ENCODE assay signal across 19 cellular contexts in genomic region chr7:1893025-1893424, GRCh38.
A peak's percentile ranks its signal among the peaks of the same experiment; 100 is the strongest.
DNase-seq lines count a peak whose midpoint lies in the region; ATAC-seq, FAIRE-seq and TF ChIP-seq lines count a peak whose summit lies in the region.
"Had no signal": no experiment of that assay in that cellular context is flagged by ENCODE, and none has a peak within 500 bp of the region (broad histone marks: within the 10 kb centered on the region; RNA-seq: fewer than 3 reads in every experiment).

No MANE protein-coding gene starts in this region.

- peaks cover 3% of the 10 kb centered on the region for H3K36me3 Mint-ChIP-seq in T-helper 17 cell (ENCODE audit: low read depth)

- peaks cover 91% of the 10 kb centered on the region for H3K36me3 ChIP-seq in BLaER1
- H3K36me3 ChIP-seq in kidney (ENCODE audit: control insufficient read depth in 1 of 2, insufficient read depth in 2 of 2, low read length in 2 of 2), result peaks cover 7% of the 10 kb centered on the region in 2 donors

- no peak for ATAC-seq in T-helper 17 cell
- no peak for ATAC-seq in HG03432 (IDR thresholded peaks at IDR 0.05; ENCODE audit: unreplicated experiment)

- peak overlapping the region; percentile 39 for H3K4me3 Mint-ChIP-seq in T-helper 17 cell

- no peaks in the 10 kb centered on the region for H3K27me3 Mint-ChIP-seq in T-helper 17 cell

- H3K9ac ChIP-seq in BLaER1, result 0 out of 2 replicates have a peak overlapping the region, but pooled peaks have one; percentile 15
- no peak overlapping the region for H3K9ac ChIP-seq in kidney (ENCODE audit: low read length in 2 of 2)
- H3K9ac ChIP-seq: SK-N-SH had no signal

- H3K4me2 ChIP-seq in BLaER1, result no peak overlapping the region
- H3K4me2 ChIP-seq: SK-N-SH had no signal

- no peak overlapping the region for H3K27ac ChIP-seq in BLaER1
- H3K27ac ChIP-seq in kidney (ENCODE audit: low read depth in 2 of 2, low read length in 2 of 2), result no peak overlapping the region
- H3K27ac ChIP-seq in substantia nigra (ENCODE audit: low read depth, low read length, poor library complexity, severe bottlenecking), result no peak overlapping the region
- H3K27ac ChIP-seq: C4-2B had no signal

- peaks cover 9% of the 10 kb centered on the region; the same call in 1 of the 2 replicates for H3K9me3 ChIP-seq in BLaER1
- H3K9me3 ChIP-seq in T-helper 17 cell (ENCODE audit: control insufficient read depth, low read length, poor library complexity, severe bottlenecking), result no peaks in the 10 kb centered on the region
- H3K9me3 ChIP-seq in kidney (ENCODE audit: control insufficient read depth in 1 of 2, low read length in 2 of 2), result no peaks in the 10 kb centered on the region
- H3K9me3 ChIP-seq: SK-N-SH had no signal

- H3K27me3 ChIP-seq in BLaER1, result no peaks in the 10 kb centered on the region

- no peak for TF ChIP-seq CTCF in kidney (IDR thresholded peaks at IDR 0.05; ENCODE audit: borderline replicate concordance, extremely low read depth, insufficient read depth)

- intact Hi-C loops in kidney (cut with DNase I), result no loop called here

- H3K4me3 ChIP-seq in BLaER1 (no peak overlapping the region), kidney (ENCODE audit: low read length in 2 of 2) (no peak overlapping the region)

- peak; percentile 45 for DNase-seq in ELF-1 (ENCODE audit: low read depth, low spot score)
- no peak for DNase-seq in T-helper 17 cell
- DNase-seq in kidney, result peak; percentile 47
- DNase-seq in substantia nigra (lab: John Stamatoyannopoulos, UW), result no peak
- no peak for DNase-seq in UCSD-AML1 (lab: John Stamatoyannopoulos, UW; ENCODE audit: unreplicated experiment)
- DNase-seq in nucleus accumbens (lab: John Stamatoyannopoulos, UW), result no peak
- DNase-seq: ACHN, GDM1, KG1, NCI-H1105 treated with DMSO at 0.1 percent for 48 hours, NCI-H1694, NCI-H2081 treated with DMSO at 0.1 percent for 48 hours, NCI-H526 treated with DMSO at 0.1 percent for 48 hours, SHP77, SK-N-SH had no signal

- H3K27ac Mint-ChIP-seq in T-helper 17 cell, result no peak overlapping the region

- peaks cover 100% of the 10 kb centered on the region for H4K20me1 ChIP-seq in BLaER1

- H3K4me1 ChIP-seq in BLaER1 (peaks cover 35% of the 10 kb centered on the region), kidney (ENCODE audit: control insufficient read depth in 1 of 2, insufficient read depth in 1 of 2, low read depth in 1 of 2, low read length in 2 of 2) (no peaks in the 10 kb centered on the region)

- no peak for FAIRE-seq in kidney (lab: Jason Lieb, UNC)
- FAIRE-seq: RCC 7860 had no signal

- peaks cover 14% of the 10 kb centered on the region for H3K4me1 Mint-ChIP-seq in T-helper 17 cell

Comparison
In these comparisons a context has a peak if more than half of its experiments do, and no peak if none do; other contexts are left out.
1. DNase-seq: peak in ELF-1 (single experiment) and kidney (single experiment); none in T-helper 17 cell (0 of 3), substantia nigra (0 of 49), UCSD-AML1 (single experiment) and nucleus accumbens (0 of 56).